Comparison of ENCODE assay signal across 8 cellular contexts in genomic region chrX:18984381-18985185, GRCh38. TPM values are rescaled to one million over a fixed set of nuclear protein-coding genes. Genes with fewer than 3 reads are reported as not detected.
DNase-seq lines count a peak whose midpoint lies in the region; TF ChIP-seq lines count a peak whose summit lies in the region.

No MANE protein-coding gene starts in this region.

- H3K9ac ChIP-seq in neural progenitor cell (peak overlapping the region; percentile 37), subcutaneous abdominal adipose tissue (ENCODE audit: low read length in 5 of 5) (peak overlapping the region; percentile 7 to 80 (median 67))

- H3K27me3 ChIP-seq in HAP-1 (ENCODE audit: low read depth) (no peaks in the 10 kb centered on the region), MG63 (no peaks in the 10 kb centered on the region), neural progenitor cell (no peaks in the 10 kb centered on the region), subcutaneous abdominal adipose tissue (ENCODE audit: control insufficient read depth in 5 of 5, insufficient read depth in 4 of 5, low read length in 5 of 5) (peaks cover 0 to 13% (median 2%) of the 10 kb centered on the region in 5 donors)

- H3F3A ChIP-seq in neural progenitor cell (ENCODE audit: low read depth): no peaks in the 10 kb centered on the region

- H3K9me3 Mint-ChIP-seq in neural progenitor cell: peaks cover 2% of the 10 kb centered on the region

- H3K4me2 ChIP-seq in neural progenitor cell: peak overlapping the region; percentile 77

- H3K27me3 Mint-ChIP-seq in neural progenitor cell (ENCODE audit: insufficient read depth, low read depth): no peaks in the 10 kb centered on the region

- peak; percentile 38 for DNase-seq in GF-D8 (lab: John Stamatoyannopoulos, UW)
- DNase-seq in HAP-1 (ENCODE audit: low spot score in 2 of 2): peak; percentile 83 to 94
- peak; percentile 85 for DNase-seq in MG63
- peak; percentile 73 for DNase-seq in activated gamma-delta T cell (lab: John Stamatoyannopoulos, UW)
- DNase-seq in fibroblast of villous mesenchyme (ENCODE audit: low read depth): peak; percentile 65
- peak; percentile 88 for DNase-seq in neural progenitor cell (ENCODE audit: low spot score)

- peak overlapping the region; percentile 80 for H3K4me3 ChIP-seq in HAP-1
- H3K4me3 ChIP-seq in MG63: peak overlapping the region; percentile 69
- peak overlapping the region; percentile 70 for H3K4me3 ChIP-seq in fibroblast of villous mesenchyme (ENCODE audit: low read depth, low read length)
- peak overlapping the region; percentile 77 for H3K4me3 ChIP-seq in neural progenitor cell
- peak overlapping the region; percentile 70 to 79 (median 75) for H3K4me3 ChIP-seq in subcutaneous abdominal adipose tissue (ENCODE audit: low read depth in 1 of 5, low read length in 5 of 5)

- in situ Hi-C loops in HAP-1 (cut with MboI; ENCODE audit: low sequenced_read_pairs): no loop called here

- H2AFZ ChIP-seq in neural progenitor cell (replicated peaks): peak overlapping the region; percentile 54

- H3K27ac ChIP-seq in neural progenitor cell (no peak overlapping the region), subcutaneous abdominal adipose tissue (ENCODE audit: low read depth, low read length) (peak overlapping the region; percentile 80)

- peak overlapping the region; percentile 40 for H3K27ac Mint-ChIP-seq in neural progenitor cell

- peak overlapping the region; percentile 88 for H3K4me3 Mint-ChIP-seq in neural progenitor cell

- peaks cover 20% of the 10 kb centered on the region for H3K79me2 ChIP-seq in neural progenitor cell (ENCODE audit: low read depth)

- H3K9me3 ChIP-seq in HAP-1 (no peaks in the 10 kb centered on the region), MG63 (no peaks in the 10 kb centered on the region), neural progenitor cell (ENCODE audit: low read depth) (no peaks in the 10 kb centered on the region), subcutaneous abdominal adipose tissue (ENCODE audit: control insufficient read depth in 5 of 5, low read length in 5 of 5) (no peaks in the 10 kb centered on the region)

- peak; percentile 80 for TF ChIP-seq POLR2A in Raji (IDR thresholded peaks at IDR 0.05; ENCODE audit: insufficient read depth, low read depth, low read length)

- TF ChIP-seq CTCF in fibroblast of villous mesenchyme (IDR thresholded peaks at IDR 0.05; ENCODE audit: insufficient read depth, low read depth, low read length) (peak; percentile 52), neural progenitor cell (IDR thresholded peaks at IDR 0.05) (peak; percentile 42)

- H3K36me3 ChIP-seq in HAP-1 (replicated peaks) (no peaks in the 10 kb centered on the region), MG63 (no peaks in the 10 kb centered on the region), neural progenitor cell (no peaks in the 10 kb centered on the region), subcutaneous abdominal adipose tissue (ENCODE audit: control insufficient read depth in 5 of 5, insufficient read depth in 5 of 5, low read length in 5 of 5) (peaks cover 0 to 7% (median under 1%) of the 10 kb centered on the region in 5 donors)

- H3K4me1 ChIP-seq in HAP-1 (peaks cover 7% of the 10 kb centered on the region), neural progenitor cell (no peaks in the 10 kb centered on the region), subcutaneous abdominal adipose tissue (ENCODE audit: control insufficient read depth in 5 of 5, insufficient read depth in 5 of 5, low read length in 5 of 5) (peaks cover 0 to 26% (median 20%) of the 10 kb centered on the region in 5 donors)

- H4K20me1 ChIP-seq in neural progenitor cell (ENCODE audit: low read depth): peaks cover 3% of the 10 kb centered on the region

- H3K4me1 Mint-ChIP-seq in neural progenitor cell: peaks cover 4% of the 10 kb centered on the region

- H3K36me3 Mint-ChIP-seq in neural progenitor cell: no peaks in the 10 kb centered on the region

RNA-seq across cellular contexts. Expression of gene PHKA2, which starts 0.7 kb away (rescaled TPM):
- 13.3 and 29.0 TPM in 2 replicates for total RNA-seq in MG63 (2014; rRNA removed; shearing (Covaris generic); ENCODE audit: low replicate concordance)
- total RNA-seq in fibroblast of villous mesenchyme (8.1 and 8.2 TPM in 2 replicates), neural progenitor cell (ENCODE audit: low replicate concordance) (18.2 and 23.9 TPM in 2 replicates)

Comparison
In these comparisons a context has a peak if more than half of its experiments do, and no peak if none do; other contexts are left out.
1. DNase-seq: peak in every context shown above with its lines; median percentile 88 in HAP-1; 88 in neural progenitor cell; 85 in MG63; 73 in activated gamma-delta T cell; 65 in fibroblast of villous mesenchyme; 38 in GF-D8.